Comparison of ENCODE assay signal across 31 cellular contexts in genomic region chrX:20639115-20639514, GRCh38.
"Had no signal": no experiment of that assay in that cellular context is flagged by ENCODE, and none has a peak within 500 bp of the region (broad histone marks: within the 10 kb centered on the region; RNA-seq: fewer than 3 reads in every experiment).

No MANE protein-coding gene starts in this region.

- H3K27me3 Mint-ChIP-seq: activated CD8-positive, alpha-beta T cell treated with anti-CD3 and anti-CD28 coated beads for 36 hours; activated naive CD4-positive, alpha-beta T cell treated with anti-CD3 and anti-CD28 coated beads, Interleukin-2, amount 50 U/mL, for 24 hours; activated T-helper 17 cell treated with anti-CD3 and anti-CD28 coated beads, Interleukin-2, amount 50 U/mL, for 72 hours had no signal

- H3K36me3 Mint-ChIP-seq: activated naive CD4-positive, alpha-beta T cell treated with anti-CD3 and anti-CD28 coated beads, Interleukin-2, amount 50 U/mL, for 24 hours; activated naive CD8-positive, alpha-beta T cell treated with anti-CD3 and anti-CD28 coated beads, Interleukin-2, amount 10 ng/mL, durations not matched to agents 7 days and 5 days; T-cell had no signal

- H3K9me3 Mint-ChIP-seq: activated CD4-positive, alpha-beta T cell treated with anti-CD3 and anti-CD28 coated beads, Interleukin-2, amount 10 ng/mL, durations not matched to agents 24 days and 14 days; activated CD8-positive, alpha-beta T cell treated with anti-CD3 and anti-CD28 coated beads for 36 hours; activated naive CD4-positive, alpha-beta T cell treated with anti-CD3 and anti-CD28 coated beads, Interleukin-2, amount 50 U/mL, for 24 hours; activated naive CD8-positive, alpha-beta T cell treated with anti-CD3 and anti-CD28 coated beads, Interleukin-2, amount 10 ng/mL, durations not matched to agents 7 days and 5 days; activated T-cell treated with anti-CD3 and anti-CD28 coated beads, Interleukin-2, amount 50 U/mL, for 72 hours; activated T-helper 17 cell treated with anti-CD3 and anti-CD28 coated beads, Interleukin-2, amount 50 U/mL, for 72 hours; T-cell had no signal

- H3K4me1 Mint-ChIP-seq: activated CD4-positive, alpha-beta T cell treated with anti-CD3 and anti-CD28 coated beads, Interleukin-2, amount 10 ng/mL, durations not matched to agents 24 days and 14 days; activated naive CD4-positive, alpha-beta T cell treated with anti-CD3 and anti-CD28 coated beads, Interleukin-2, amount 50 U/mL, for 24 hours; activated naive CD8-positive, alpha-beta T cell treated with anti-CD3 and anti-CD28 coated beads, Interleukin-2, amount 10 ng/mL, durations not matched to agents 7 days and 5 days; activated T-helper 17 cell treated with anti-CD3 and anti-CD28 coated beads, Interleukin-2, amount 50 U/mL, for 72 hours; T-cell; T-helper 17 cell had no signal

- H3K4me1 ChIP-seq: ascending aorta, Peyer's patch, SJSA1 had no signal

- ATAC-seq: activated CD8-positive, alpha-beta T cell treated with anti-CD3 and anti-CD28 coated beads for 36 hours; activated T-cell treated with anti-CD3 and anti-CD28 coated beads, Interleukin-2, amount 50 U/mL, for 72 hours; activated T-helper 17 cell treated with anti-CD3 and anti-CD28 coated beads, Interleukin-2, amount 50 U/mL, for 72 hours; PC-3; SK-N-SH treated with all-trans-retinoic acid at 6 μM for 48 hours; T-cell; T-helper 17 cell had no signal

- DNase-seq: activated CD4-positive, alpha-beta T cell treated with anti-CD3 and anti-CD28 coated beads, Interleukin-2, amount 10 ng/mL, durations not matched to agents 24 days and 14 days; activated CD4-positive, alpha-beta T cell treated with anti-CD3 and anti-CD28 coated beads, Interleukin-2, amount 50 U/mL, for 4 hours; activated CD8-positive, alpha-beta T cell treated with anti-CD3 and anti-CD28 coated beads for 36 hours; activated effector memory CD4-positive, alpha-beta T cell treated with anti-CD3 and anti-CD28 coated beads, Interleukin-2, amount 50 U/mL, for 16 hours; activated naive CD4-positive, alpha-beta T cell; activated naive CD8-positive, alpha-beta T cell treated with anti-CD3 and anti-CD28 coated beads, Interleukin-2, amount 10 ng/mL, durations not matched to agents 7 days and 5 days; activated T-cell treated with anti-CD3 and anti-CD28 coated beads, Interleukin-2, amount 50 U/mL, for 1 hour; activated T-cell treated with anti-CD3 and anti-CD28 coated beads, Interleukin-2, amount 50 U/mL, for 72 hours; amygdala; Kasumi-1; MG63; NCI-H1048; NCI-H1105 treated with DMSO at 0.1 percent for 48 hours; NCI-H1436; NCI-H1694 treated with DMSO at 0.1 percent for 48 hours; NCI-H2029; NCI-H345; NCI-H524 treated with DMSO at 0.1 percent for 48 hours; PC-3; Peyer's patch; RPMI8226; SHP77 treated with DMSO at 0.1 percent for 48 hours; T-cell; T-helper 17 cell; T1000; WERI-Rb-1 had no signal

- H3K36me3 ChIP-seq: ascending aorta, MG63, Peyer's patch, SJSA1, WERI-Rb-1 had no signal

- H3K27ac ChIP-seq: ascending aorta, Peyer's patch, SJSA1, WERI-Rb-1 had no signal

- H3K4me3 Mint-ChIP-seq: activated CD4-positive, alpha-beta T cell treated with anti-CD3 and anti-CD28 coated beads, Interleukin-2, amount 10 ng/mL, durations not matched to agents 24 days and 14 days; activated CD8-positive, alpha-beta T cell treated with anti-CD3 and anti-CD28 coated beads for 36 hours; activated naive CD4-positive, alpha-beta T cell treated with anti-CD3 and anti-CD28 coated beads, Interleukin-2, amount 50 U/mL, for 24 hours; activated naive CD8-positive, alpha-beta T cell treated with anti-CD3 and anti-CD28 coated beads, Interleukin-2, amount 10 ng/mL, durations not matched to agents 7 days and 5 days; activated T-cell treated with anti-CD3 and anti-CD28 coated beads, Interleukin-2, amount 50 U/mL, for 72 hours; activated T-helper 17 cell treated with anti-CD3 and anti-CD28 coated beads, Interleukin-2, amount 50 U/mL, for 72 hours; T-cell; T-helper 17 cell had no signal

- H3K27me3 ChIP-seq: ascending aorta, MG63, Peyer's patch, SJSA1 had no signal

- H3K4me3 ChIP-seq: ascending aorta, MG63, Peyer's patch, SJSA1 had no signal

- H3K27ac Mint-ChIP-seq: activated CD4-positive, alpha-beta T cell treated with anti-CD3 and anti-CD28 coated beads, Interleukin-2, amount 10 ng/mL, durations not matched to agents 24 days and 14 days; activated CD8-positive, alpha-beta T cell treated with anti-CD3 and anti-CD28 coated beads for 36 hours; activated naive CD4-positive, alpha-beta T cell treated with anti-CD3 and anti-CD28 coated beads, Interleukin-2, amount 50 U/mL, for 24 hours; activated naive CD8-positive, alpha-beta T cell treated with anti-CD3 and anti-CD28 coated beads, Interleukin-2, amount 10 ng/mL, durations not matched to agents 7 days and 5 days; activated T-cell treated with anti-CD3 and anti-CD28 coated beads, Interleukin-2, amount 50 U/mL, for 72 hours; activated T-helper 17 cell treated with anti-CD3 and anti-CD28 coated beads, Interleukin-2, amount 50 U/mL, for 72 hours; T-cell; T-helper 17 cell had no signal

- H3K9me3 ChIP-seq: ascending aorta, MG63, Peyer's patch, SJSA1 had no signal
